Comparison of ENCODE assay signal across 21 cellular contexts in the genomic region with DNA sequence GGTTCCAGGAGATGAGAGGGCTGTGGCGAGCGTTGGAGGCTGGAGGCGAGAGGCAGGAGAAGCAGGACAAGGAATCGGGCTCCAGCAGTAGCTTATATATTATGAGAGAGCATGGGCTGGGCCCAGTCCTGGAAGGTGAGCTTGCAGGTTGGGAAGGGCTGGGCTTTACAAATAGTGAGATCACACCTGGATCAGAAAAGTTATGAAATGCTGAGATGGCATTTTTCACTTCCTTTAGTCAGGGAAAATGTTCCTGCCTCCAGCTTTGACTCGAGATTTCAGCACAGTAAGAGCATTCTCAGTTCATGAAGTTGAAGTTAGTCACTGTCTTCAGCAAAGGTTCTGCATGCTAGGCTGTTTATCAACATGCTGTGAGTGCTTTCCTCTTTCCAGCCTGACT. TPM values are rescaled to one million over a fixed set of nuclear protein-coding genes. Genes with fewer than 3 reads are reported as not detected.
DNase-seq lines count a peak whose midpoint lies in the region; ATAC-seq, FAIRE-seq and TF ChIP-seq lines count a peak whose summit lies in the region.
"Had no signal": no experiment of that assay in that cellular context is flagged by ENCODE, and none has a peak within 500 bp of the region (broad histone marks: within the 10 kb centered on the region; RNA-seq: fewer than 3 reads in every experiment).

Gene KRT6C (minus strand): TSS at position 68 of the 400 bp plus-strand sequence. CDS start 68 bp downstream, outside the sequence.

- intact Hi-C loops in vagina (cut with DNase I) = no loop called here

- no peak within 1 kb of the TSS for H3K4me2 ChIP-seq in hepatocyte

- DNase-seq in RPMI8226 (peak; percentile 86), bronchial epithelial cell (ENCODE audit: low read depth) (peak; percentile 97), hepatocyte (ENCODE audit: low spot score) (peak; percentile 32), vagina (ENCODE audit: extremely low spot score in 2 of 2) (no peak), hepatic stellate cell (ENCODE audit: low spot score) (no peak)
- DNase-seq in activated T-cell treated with anti-CD3 and anti-CD28 coated beads, Interleukin-2, amount 50 U/mL, for 24 hours = no peak
- DNase-seq: BE2C; Calu3; CD4-positive, alpha-beta T cell; DMS53; HCEC 1CT; NCI-H1417 treated with DMSO at 0.1 percent for 48 hours; NCI-H1930; NCI-H446; NK-92 treated with Interleukin-12 subunit alpha and Interleukin-12 subunit beta, amount 100 ng/mL, for 24 hours had no signal

- ATAC-seq in HG03039 (IDR thresholded peaks at IDR 0.05; ENCODE audit: unreplicated experiment) = no peak

- no peaks in the 10 kb centered on the region for H3K9me3 Mint-ChIP-seq in activated T-cell treated with anti-CD3 and anti-CD28 coated beads, Interleukin-2, amount 50 U/mL, for 24 hours
- H3K9me3 Mint-ChIP-seq: CD4-positive, alpha-beta T cell had no signal

- FAIRE-seq in bronchial epithelial cell (lab: Jason Lieb, UNC) = peak; percentile 91
- FAIRE-seq: HTR-8/SVneo had no signal

- no peaks in the 10 kb centered on the region for H4K20me1 ChIP-seq in hepatocyte (ENCODE audit: insufficient read depth, poor library complexity, severe bottlenecking)

- no peaks in the 10 kb centered on the region for H3K27me3 ChIP-seq in bronchial epithelial cell (ENCODE audit: control insufficient read depth, insufficient read depth, low read length)
- H3K27me3 ChIP-seq in hepatocyte = no peaks in the 10 kb centered on the region
- no peaks in the 10 kb centered on the region for H3K27me3 ChIP-seq in vagina

- TF ChIP-seq CTCF in bronchial epithelial cell (IDR thresholded peaks at IDR 0.05; ENCODE audit: insufficient read depth, low read length, severe bottlenecking) (no peak), hepatocyte (IDR thresholded peaks at IDR 0.05; ENCODE audit: poor library complexity) (no peak), vagina (IDR thresholded peaks at IDR 0.05) (no peak)

- no peak for TF ChIP-seq POLR2A in vagina (IDR thresholded peaks at IDR 0.05)

- H3K79me2 ChIP-seq in hepatocyte = no peaks in the 10 kb centered on the region

- WGBS in hepatocyte (ENCODE audit: low lambda C conversion rate, missing lambda C conversion rate) = 90% methylated on average over 5 of the region's 5 CpGs

- H3K27me3 Mint-ChIP-seq in activated T-cell treated with anti-CD3 and anti-CD28 coated beads, Interleukin-2, amount 50 U/mL, for 24 hours = peaks cover 23% of the 10 kb centered on the region

- no peak within 1 kb of the TSS for H3K27ac ChIP-seq in hepatocyte
- H3K27ac ChIP-seq in vagina = no peak within 1 kb of the TSS
- H3K27ac ChIP-seq: HL-60 had no signal

- H2AFZ ChIP-seq in hepatocyte = no peak within 1 kb of the TSS

- no peak within 1 kb of the TSS for H3K4me3 ChIP-seq in bronchial epithelial cell (ENCODE audit: low read depth, low read length)
- H3K4me3 ChIP-seq in hepatocyte = no peak within 1 kb of the TSS
- H3K4me3 ChIP-seq in vagina = no peak within 1 kb of the TSS

- no peak within 1 kb of the TSS for H3K27ac Mint-ChIP-seq in activated T-cell treated with anti-CD3 and anti-CD28 coated beads, Interleukin-2, amount 50 U/mL, for 24 hours
- H3K27ac Mint-ChIP-seq: CD4-positive, alpha-beta T cell had no signal

- H3K36me3 ChIP-seq in bronchial epithelial cell (ENCODE audit: control insufficient read depth, insufficient read depth, low read length) (no peaks in the 10 kb centered on the region), hepatocyte (replicated peaks; ENCODE audit: insufficient read depth, low read depth) (no peaks in the 10 kb centered on the region), vagina (no peaks in the 10 kb centered on the region)
- H3K36me3 ChIP-seq: BE2C had no signal

- no peaks in the 10 kb centered on the region for H3K4me1 Mint-ChIP-seq in activated T-cell treated with anti-CD3 and anti-CD28 coated beads, Interleukin-2, amount 50 U/mL, for 24 hours (ENCODE audit: low read depth)

- no peaks in the 10 kb centered on the region for H3K9me2 ChIP-seq in hepatocyte (replicated peaks; ENCODE audit: insufficient read depth)

- H3K4me1 ChIP-seq in hepatocyte (ENCODE audit: insufficient read depth) (no peaks in the 10 kb centered on the region), vagina (no peaks in the 10 kb centered on the region)
- H3K4me1 ChIP-seq: BE2C had no signal

- no peaks in the 10 kb centered on the region for H3K36me3 Mint-ChIP-seq in activated T-cell treated with anti-CD3 and anti-CD28 coated beads, Interleukin-2, amount 50 U/mL, for 24 hours (ENCODE audit: low read depth)

- H3K4me3 Mint-ChIP-seq in activated T-cell treated with anti-CD3 and anti-CD28 coated beads, Interleukin-2, amount 50 U/mL, for 24 hours = no peak within 1 kb of the TSS
- H3K4me3 Mint-ChIP-seq: CD4-positive, alpha-beta T cell had no signal

- H3K9me3 ChIP-seq in hepatocyte (ENCODE audit: low read depth) (no peaks in the 10 kb centered on the region), vagina (no peaks in the 10 kb centered on the region)
- H3K9me3 ChIP-seq: BE2C had no signal

RNA-seq across cellular contexts. Expression of gene KRT6C, which starts in this region (rescaled TPM):
- total RNA-seq in bronchial epithelial cell (16.8 and 138 TPM in 2 replicates), hepatocyte (0.07 and 0.32 TPM in 2 replicates), vagina (257 TPM)
- 0.18 and 1.3 TPM in 2 replicates for polyA plus RNA-seq in hepatocyte
- total RNA-seq: Calu3; CD4-positive, alpha-beta T cell; OCI-LY7; SK-MEL-5 had no signal
- polyA plus RNA-seq: AG04450 had no signal

Comparison
In these comparisons a context has a peak if more than half of its experiments do, and no peak if none do; other contexts are left out.
1. RNA of gene KRT6C (total RNA-seq): 257 TPM in vagina (single experiment) and 16.8 to 138 TPM in bronchial epithelial cell; 0.07 to 0.32 TPM in hepatocyte; every median in the first group is over 10 times any median in the second.
2. DNase-seq: peak in RPMI8226 (single experiment), bronchial epithelial cell (single experiment) and hepatocyte (single experiment); none in vagina (0 of 2), activated T-cell treated with anti-CD3 and anti-CD28 coated beads, Interleukin-2, amount 50 U/mL, for 24 hours (single experiment) and hepatic stellate cell (single experiment).